Comparison of ENCODE assay signal across 15 cellular contexts in the genomic region with DNA sequence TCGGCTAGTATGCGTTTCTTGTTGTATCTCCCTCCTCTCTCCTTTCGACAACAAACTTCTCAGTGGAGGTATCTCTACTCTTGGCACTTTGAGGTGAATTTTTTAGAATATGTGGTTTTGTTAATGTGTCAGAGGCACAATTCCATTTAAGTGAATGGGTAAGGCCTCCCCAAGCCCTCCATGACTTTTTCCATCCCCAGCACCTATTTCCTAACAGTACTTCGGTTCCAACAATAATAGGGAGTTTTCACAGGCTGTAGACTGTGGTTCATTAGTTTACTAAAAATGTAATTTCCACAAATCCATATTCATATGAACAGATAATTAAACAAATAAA.
DNase-seq lines count a peak whose midpoint lies in the region; ATAC-seq, FAIRE-seq and TF ChIP-seq lines count a peak whose summit lies in the region.
"Had no signal": no experiment of that assay in that cellular context is flagged by ENCODE, and none has a peak within 500 bp of the region (broad histone marks: within the 10 kb centered on the region; RNA-seq: fewer than 3 reads in every experiment).

No MANE protein-coding gene starts in this region.

- peaks cover 51% of the 10 kb centered on the region for H3K4me1 Mint-ChIP-seq in astrocyte (ENCODE audit: low read depth, unreplicated experiment)
- peaks cover 17% of the 10 kb centered on the region for H3K4me1 Mint-ChIP-seq in progenitor cell of endocrine pancreas (ENCODE audit: low read depth)
- H3K4me1 Mint-ChIP-seq: activated naive CD4-positive, alpha-beta T cell treated with anti-CD3 and anti-CD28 coated beads, Interleukin-2, amount 10 ng/mL, durations not matched to agents 7 days and 5 days; naive thymus-derived CD8-positive, alpha-beta T cell had no signal

- intact Hi-C loops in right cardiac atrium (cut with DNase I) (no loop called here), psoas muscle (cut with DNase I) (no loop called here)

- H3K9me3 Mint-ChIP-seq in astrocyte (ENCODE audit: unreplicated experiment) (no peaks in the 10 kb centered on the region), progenitor cell of endocrine pancreas (ENCODE audit: low read depth) (no peaks in the 10 kb centered on the region)
- H3K9me3 Mint-ChIP-seq: activated naive CD4-positive, alpha-beta T cell treated with anti-CD3 and anti-CD28 coated beads, Interleukin-2, amount 10 ng/mL, durations not matched to agents 7 days and 5 days; naive thymus-derived CD8-positive, alpha-beta T cell had no signal

- FAIRE-seq in astrocyte (lab: Jason Lieb, UNC) = no peak
- FAIRE-seq: colon had no signal

- no peaks in the 10 kb centered on the region for H3K27me3 ChIP-seq in ACC112 (ENCODE audit: insufficient read depth, low read length)
- H3K27me3 ChIP-seq in astrocyte (ENCODE audit: insufficient read depth, low read length) = no peaks in the 10 kb centered on the region
- H3K27me3 ChIP-seq in right cardiac atrium (ENCODE audit: control insufficient read depth, insufficient read depth) = no peaks in the 10 kb centered on the region
- H3K27me3 ChIP-seq in psoas muscle (ENCODE audit: insufficient read depth in 3 of 3, low read length in 2 of 3) = no peaks in the 10 kb centered on the region
- H3K27me3 ChIP-seq: vagina had no signal

- DNase-seq in astrocyte (ENCODE audit: low read depth) (peak; percentile 79), right cardiac atrium (no peak), psoas muscle (no peak), COLO829 (ENCODE audit: low spot score) (no peak), T-helper 2 cell (no peak), progenitor cell of endocrine pancreas (ENCODE audit: low spot score, unreplicated experiment) (no peak)
- DNase-seq: activated naive CD4-positive, alpha-beta T cell treated with anti-CD3 and anti-CD28 coated beads, Interleukin-2, amount 10 ng/mL, durations not matched to agents 7 days and 5 days; naive thymus-derived CD8-positive, alpha-beta T cell; NCI-H1436; NCI-H69; stimulated activated CD4-positive, alpha-beta T cell treated with anti-CD3 and anti-CD28 coated beads, Interleukin-12 subunit alpha, Interleukin-12 subunit beta, amount 100 ng/mL, for 4 hours had no signal

- H3K4me3 Mint-ChIP-seq in astrocyte (ENCODE audit: unreplicated experiment) (no peak overlapping the region), progenitor cell of endocrine pancreas (ENCODE audit: low read depth) (no peak overlapping the region)
- H3K4me3 Mint-ChIP-seq: activated naive CD4-positive, alpha-beta T cell treated with anti-CD3 and anti-CD28 coated beads, Interleukin-2, amount 10 ng/mL, durations not matched to agents 7 days and 5 days; naive thymus-derived CD8-positive, alpha-beta T cell had no signal

- H3K27me3 Mint-ChIP-seq in astrocyte (ENCODE audit: low read depth, unreplicated experiment) = no peaks in the 10 kb centered on the region
- no peaks in the 10 kb centered on the region for H3K27me3 Mint-ChIP-seq in progenitor cell of endocrine pancreas
- H3K27me3 Mint-ChIP-seq: activated naive CD4-positive, alpha-beta T cell treated with anti-CD3 and anti-CD28 coated beads, Interleukin-2, amount 10 ng/mL, durations not matched to agents 7 days and 5 days had no signal

- H3K4me1 ChIP-seq in ACC112 (ENCODE audit: control insufficient read depth, insufficient read depth, low read length, unreplicated experiment) = peaks cover 36% of the 10 kb centered on the region
- H3K4me1 ChIP-seq in astrocyte (ENCODE audit: insufficient read depth, low read length) = peaks cover 39% of the 10 kb centered on the region
- H3K4me1 ChIP-seq in right cardiac atrium (ENCODE audit: control insufficient read depth, insufficient read depth, low read length) = peaks cover 12% of the 10 kb centered on the region
- H3K4me1 ChIP-seq in psoas muscle = peaks cover 39% of the 10 kb centered on the region

- no peaks in the 10 kb centered on the region for H3K9me3 ChIP-seq in astrocyte (ENCODE audit: insufficient read depth, low read depth, low read length)
- H3K9me3 ChIP-seq in right cardiac atrium (ENCODE audit: control insufficient read depth, low read length) = no peaks in the 10 kb centered on the region
- no peaks in the 10 kb centered on the region for H3K9me3 ChIP-seq in psoas muscle
- H3K9me3 ChIP-seq: vagina had no signal

- H3K4me3 ChIP-seq in ACC112 (ENCODE audit: low read depth, low read length) = peak overlapping the region; percentile 60; the same call in 1 of the 2 replicates
- H3K4me3 ChIP-seq in astrocyte (ENCODE audit: insufficient read depth, low read depth, low read length) = peak overlapping the region; percentile 17
- no peak overlapping the region for H3K4me3 ChIP-seq in right cardiac atrium (ENCODE audit: low read length)
- no peak overlapping the region for H3K4me3 ChIP-seq in psoas muscle
- H3K4me3 ChIP-seq: vagina had no signal

- peak overlapping the region; percentile 69 for H3K9ac ChIP-seq in astrocyte (ENCODE audit: low read length)

- 94% methylated on average over 4 of the region's 4 CpGs for WGBS in right cardiac atrium
- WGBS in psoas muscle, 3 donors = 58 to 80% (median 62%) methylated on average over 4 of the region's 4 CpGs

- no peaks in the 10 kb centered on the region for H4K20me1 ChIP-seq in astrocyte (ENCODE audit: insufficient read depth, low read length)

- H3K4me2 ChIP-seq in astrocyte (ENCODE audit: low read length) = peak overlapping the region; percentile 75

- H3K79me2 ChIP-seq in ACC112 (ENCODE audit: control insufficient read depth, insufficient read depth, low read length, unreplicated experiment) (peaks cover 40% of the 10 kb centered on the region), astrocyte (ENCODE audit: insufficient read depth, low read length) (peaks cover 82% of the 10 kb centered on the region)

- ATAC-seq in right cardiac atrium (peak in 1 of 2 donors; percentile 19), psoas muscle (no peak), HG03045 (IDR thresholded peaks at IDR 0.05; ENCODE audit: unreplicated experiment) (no peak)
- ATAC-seq: naive thymus-derived CD8-positive, alpha-beta T cell had no signal

- H3K36me3 Mint-ChIP-seq in astrocyte (ENCODE audit: low read depth, unreplicated experiment) (peaks cover 13% of the 10 kb centered on the region), progenitor cell of endocrine pancreas (ENCODE audit: insufficient read depth) (peaks cover 1% of the 10 kb centered on the region)
- H3K36me3 Mint-ChIP-seq: activated naive CD4-positive, alpha-beta T cell treated with anti-CD3 and anti-CD28 coated beads, Interleukin-2, amount 10 ng/mL, durations not matched to agents 7 days and 5 days; naive thymus-derived CD8-positive, alpha-beta T cell had no signal

- H2AFZ ChIP-seq in ACC112 (ENCODE audit: low read length, unreplicated experiment) (no peak overlapping the region), astrocyte (ENCODE audit: low read depth, low read length) (no peak overlapping the region)

- H3K27ac Mint-ChIP-seq in astrocyte (ENCODE audit: unreplicated experiment) (peak overlapping the region; percentile 94), progenitor cell of endocrine pancreas (no peak overlapping the region)
- H3K27ac Mint-ChIP-seq: activated naive CD4-positive, alpha-beta T cell treated with anti-CD3 and anti-CD28 coated beads, Interleukin-2, amount 10 ng/mL, durations not matched to agents 7 days and 5 days; naive thymus-derived CD8-positive, alpha-beta T cell had no signal

- H3K36me3 ChIP-seq in ACC112 (ENCODE audit: insufficient read depth, low read length) (0 out of 2 replicates have a peak, but pooled peaks cover 17% of the 10 kb centered on the region), astrocyte (ENCODE audit: insufficient read depth, low read length) (peaks cover 11% of the 10 kb centered on the region), psoas muscle (ENCODE audit: insufficient read depth in 1 of 2, low read depth in 1 of 2) (no peaks in the 10 kb centered on the region)
- H3K36me3 ChIP-seq: vagina had no signal

- TF ChIP-seq CTCF in astrocyte (IDR thresholded peaks at IDR 0.05; ENCODE audit: insufficient read depth, low read depth, low read length) = no peak
- TF ChIP-seq CTCF in psoas muscle (IDR thresholded peaks at IDR 0.05) = no peak
- no peak for TF ChIP-seq CTCF in progenitor cell of endocrine pancreas (IDR thresholded peaks at IDR 0.05; ENCODE audit: unreplicated experiment)

- H3K27ac ChIP-seq in ACC112 (ENCODE audit: low read depth, low read length) (peak overlapping the region; percentile 95), astrocyte (ENCODE audit: low read depth, low read length) (peak overlapping the region; percentile 90), right cardiac atrium (ENCODE audit: low read length) (peak overlapping the region; percentile 59), psoas muscle (peak overlapping the region; percentile 59)

Comparison
In these comparisons a context has a peak if more than half of its experiments do, and no peak if none do; other contexts are left out.
1. H3K4me3 ChIP-seq: peak in ACC112 (single experiment) and astrocyte (single experiment); none in right cardiac atrium (single experiment) and psoas muscle (single experiment).
2. Peak in every context shown above with its lines, with median percentiles within 50 percentile points of each other: H3K27ac ChIP-seq.